1 cellular context compared by ENCODE assay signal in the genomic region with DNA sequence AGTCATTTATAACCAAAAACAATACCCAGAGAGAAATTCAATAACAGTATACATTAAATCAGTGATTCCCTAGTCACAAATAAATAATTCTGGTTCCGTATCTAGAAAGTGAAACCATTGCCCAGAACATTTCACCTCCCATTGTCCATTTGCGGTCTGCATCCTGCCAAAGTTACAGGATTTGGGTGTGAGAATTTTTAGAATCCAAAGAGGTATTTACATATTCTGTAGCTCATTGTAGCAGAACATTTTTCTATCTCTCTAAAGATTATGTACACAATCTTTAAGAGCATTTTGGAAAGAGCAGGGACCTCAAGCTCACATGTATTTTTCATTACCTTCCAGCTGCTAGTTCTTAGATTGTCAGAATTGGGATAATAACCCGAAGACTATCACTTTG.
TF ChIP-seq lines count a peak whose summit lies in the region.

No MANE protein-coding gene starts in this region.

TF ChIP-seq in WTC11, 78 proteins besides CTCF, POLR2A, EP300 and RAD21 (continued from another document):
- no peak for TF ChIP-seq RELA (CRISPR knock-in tag; IDR thresholded peaks at IDR 0.05; ENCODE audit: borderline replicate concordance)
- no peak for TF ChIP-seq ATF2 (CRISPR knock-in tag; IDR thresholded peaks at IDR 0.05; ENCODE audit: borderline replicate concordance, low read depth)
- TF ChIP-seq USF1 (CRISPR knock-in tag; IDR thresholded peaks at IDR 0.05): no peak
- no peak for TF ChIP-seq ESRRA (CRISPR knock-in tag; IDR thresholded peaks at IDR 0.05; ENCODE audit: borderline replicate concordance)
- TF ChIP-seq KAT7 (CRISPR knock-in tag; IDR thresholded peaks at IDR 0.05; ENCODE audit: borderline replicate concordance): no peak
- TF ChIP-seq GRHL2 (CRISPR knock-in tag; IDR thresholded peaks at IDR 0.05; ENCODE audit: insufficient replicate concordance, severe bottlenecking): no peak
- TF ChIP-seq CBFB (CRISPR knock-in tag; IDR thresholded peaks at IDR 0.05; ENCODE audit: low read depth): no peak
- no peak for TF ChIP-seq IRF1 (CRISPR knock-in tag; IDR thresholded peaks at IDR 0.05)
- TF ChIP-seq TEAD1 (CRISPR knock-in tag; IDR thresholded peaks at IDR 0.05): no peak
- no peak for TF ChIP-seq ZNF423 (CRISPR knock-in tag; IDR thresholded peaks at IDR 0.05)
- no peak for TF ChIP-seq NFATC4 (CRISPR knock-in tag; IDR thresholded peaks at IDR 0.05)
- no peak for TF ChIP-seq JUN (CRISPR knock-in tag; IDR thresholded peaks at IDR 0.05)
